In the genomic region with DNA sequence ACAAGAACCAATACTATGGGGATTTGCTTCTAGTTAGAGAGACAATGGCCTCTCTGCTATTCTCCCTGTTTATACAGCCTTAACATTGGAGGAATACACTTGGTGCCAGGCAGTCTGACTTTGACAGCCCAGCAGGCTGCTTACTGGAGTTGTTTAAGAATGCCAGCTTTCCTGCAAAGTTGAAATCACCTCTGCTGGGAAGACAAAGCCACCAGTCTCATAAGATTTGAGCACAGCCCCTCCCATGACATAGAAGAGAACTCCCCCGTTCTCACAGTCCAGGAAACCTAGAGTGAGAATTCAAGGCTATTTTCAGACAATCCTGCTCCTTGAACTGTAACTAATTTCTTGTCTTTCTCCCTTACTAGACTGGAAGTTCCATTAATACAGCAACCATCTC, we compare ENCODE assay signal across 17 cellular contexts. TPM values are rescaled to one million over a fixed set of nuclear protein-coding genes. Genes with fewer than 3 reads are reported as not detected.
"Had no signal": no experiment of that assay in that cellular context is flagged by ENCODE, and none has a peak within 500 bp of the region (broad histone marks: within the 10 kb centered on the region; RNA-seq: fewer than 3 reads in every experiment).

No MANE protein-coding gene starts in this region.

- H3K27me3 Mint-ChIP-seq: effector memory CD8-positive, alpha-beta T cell; T-cell had no signal

- H3K27ac Mint-ChIP-seq: activated T-helper 1 cell treated with anti-CD3 and anti-CD28 coated beads, Interleukin-12 subunit alpha, Interleukin-12 subunit beta, Interleukin-2, Interleukin-4 antibody, amounts not matched to agents 30 ng/mL and 10 ng/mL and 1 ng/mL, durations not matched to agents 14 hours and 24 hours and 36 hours; effector memory CD8-positive, alpha-beta T cell; T-cell had no signal

- H3K9me3 Mint-ChIP-seq: activated T-helper 1 cell treated with anti-CD3 and anti-CD28 coated beads, Interleukin-12 subunit alpha, Interleukin-12 subunit beta, Interleukin-2, Interleukin-4 antibody, amounts not matched to agents 30 ng/mL and 10 ng/mL and 1 ng/mL, durations not matched to agents 14 hours and 24 hours and 36 hours; effector memory CD8-positive, alpha-beta T cell; T-cell had no signal

- DNase-seq: dermis blood vessel endothelial cell; effector memory CD8-positive, alpha-beta T cell; erythroblast; hippocampal formation; midbrain; small intestine; stimulated activated naive CD8-positive, alpha-beta T cell treated with anti-CD3 and anti-CD28 coated beads, Interleukin-15, Interleukin-2, amounts not matched to agents 100 U/mL and 50 U/mL, for 24 hours; T-cell; T-helper 9 cell had no signal

- H3K4me3 Mint-ChIP-seq: activated T-helper 1 cell treated with anti-CD3 and anti-CD28 coated beads, Interleukin-12 subunit alpha, Interleukin-12 subunit beta, Interleukin-2, Interleukin-4 antibody, amounts not matched to agents 30 ng/mL and 10 ng/mL and 1 ng/mL, durations not matched to agents 14 hours and 24 hours and 36 hours; effector memory CD8-positive, alpha-beta T cell; neural crest cell; T-cell had no signal

- H3K4me3 ChIP-seq: ascending aorta, SK-N-MC, thoracic aorta had no signal

- H3K27ac ChIP-seq: SK-N-MC, thoracic aorta had no signal

- H3K4me1 Mint-ChIP-seq: T-cell had no signal

- ATAC-seq: activated CD4-positive, CD25-positive, alpha-beta regulatory T cell treated with anti-CD3 and anti-CD28 coated beads, Interleukin-2, amount 50 U/mL, for 24 hours; effector memory CD8-positive, alpha-beta T cell; stimulated activated naive CD8-positive, alpha-beta T cell treated with anti-CD3 and anti-CD28 coated beads, Interleukin-15, Interleukin-2, amounts not matched to agents 100 U/mL and 50 U/mL, for 24 hours; T-cell had no signal

- H3K27me3 ChIP-seq: ascending aorta had no signal

- H3K36me3 ChIP-seq: ascending aorta, thoracic aorta had no signal

- H3K9me3 ChIP-seq: ascending aorta, thoracic aorta had no signal

RNA-seq across cellular contexts. Expression of a gene that starts 21.1 kb away (rescaled TPM):
- total RNA-seq: activated CD8-positive, alpha-beta memory T cell treated with anti-CD3 and anti-CD28 coated beads for 36 hours; neural crest cell; osteocyte had no signal
